In the genomic region with DNA sequence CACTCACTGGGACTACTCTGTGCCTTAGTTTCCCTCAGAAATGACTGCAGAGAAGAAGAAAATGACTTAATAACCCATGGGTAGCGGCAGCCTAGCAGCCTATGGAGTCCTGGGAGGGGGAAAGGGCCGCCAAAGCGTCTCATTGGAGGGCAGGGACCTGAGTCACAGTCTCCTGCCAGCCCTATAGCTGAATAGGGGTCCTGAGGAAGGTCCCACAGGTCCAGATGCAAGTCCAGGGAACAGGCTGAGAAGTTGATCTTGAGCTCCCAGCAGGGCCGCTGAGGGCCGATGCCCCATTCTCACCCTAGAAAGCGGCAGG, we compare ENCODE assay signal across 8 cellular contexts. TPM values are rescaled to one million over a fixed set of nuclear protein-coding genes. Genes with fewer than 3 reads are reported as not detected.
A peak's percentile ranks its signal among the peaks of the same experiment; 100 is the strongest.
DNase-seq lines count a peak whose midpoint lies in the region; ATAC-seq and TF ChIP-seq lines count a peak whose summit lies in the region.

No MANE protein-coding gene starts in this region.

- no peaks in the 10 kb centered on the region for H3K9me2 ChIP-seq in DOHH2 (replicated peaks; ENCODE audit: control insufficient read depth, low read length)

- TF ChIP-seq CTCF in DOHH2 (IDR thresholded peaks at IDR 0.05; ENCODE audit: low read depth, low read length, poor library complexity, severe bottlenecking) (no peak), epithelial cell of proximal tubule (conservative IDR thresholded peaks at IDR 0.05; ENCODE audit: low read depth, low read length) (no peak)

- H3K9me3 ChIP-seq in DOHH2 (ENCODE audit: control insufficient read depth, insufficient read depth, low read length): no peaks in the 10 kb centered on the region
- no peaks in the 10 kb centered on the region for H3K9me3 ChIP-seq in SJCRH30 (replicated peaks)
- no peaks in the 10 kb centered on the region for H3K9me3 ChIP-seq in trophoblast cell (ENCODE audit: insufficient read depth, low read depth, low read length)

- H3K4me1 ChIP-seq in DOHH2 (ENCODE audit: control insufficient read depth, low read length): peaks cover 83% of the 10 kb centered on the region
- peaks cover 45% of the 10 kb centered on the region for H3K4me1 ChIP-seq in SJCRH30
- peaks cover 45 to 60% of the 10 kb centered on the region in 2 experiments for H3K4me1 ChIP-seq in trophoblast cell (ENCODE audit: control insufficient read depth in 1 of 2, insufficient read depth in 2 of 2, low read length in 2 of 2)

- peak overlapping the region; percentile 98 for H4K91ac ChIP-seq in trophoblast cell (ENCODE audit: low read depth, low read length)

- H3K4me3 ChIP-seq in DOHH2 (ENCODE audit: low read length) (peak overlapping the region; percentile 85), SJCRH30 (peak overlapping the region; percentile 81), epithelial cell of proximal tubule (ENCODE audit: low read depth, low read length) (peak overlapping the region; percentile 83), trophoblast cell (ENCODE audit: low read depth, low read length) (peak overlapping the region; percentile 84)

- H3K36me3 ChIP-seq in DOHH2 (ENCODE audit: control insufficient read depth, low read length) (peaks cover 46% of the 10 kb centered on the region), SJCRH30 (no peaks in the 10 kb centered on the region), trophoblast cell (ENCODE audit: control insufficient read depth in 1 of 2, insufficient read depth in 2 of 2, low read length in 2 of 2) (peaks cover 11 to 14% of the 10 kb centered on the region in 2 experiments)

- peak overlapping the region; percentile 54 for H3K4ac ChIP-seq in trophoblast cell (ENCODE audit: low read depth, low read length)

- no peak for ATAC-seq in GM21529 (IDR thresholded peaks at IDR 0.05; ENCODE audit: unreplicated experiment)
- no peak for ATAC-seq in HG03378 (IDR thresholded peaks at IDR 0.05; ENCODE audit: unreplicated experiment)

- WGBS in trophoblast cell (ENCODE audit: extremely low coverage, insufficient coverage, insufficient read length): no CpG with 5 or more reads among the region's 6 CpGs

- H3K27me3 ChIP-seq in DOHH2 (ENCODE audit: control insufficient read depth, low read length) (no peaks in the 10 kb centered on the region), SJCRH30 (no peaks in the 10 kb centered on the region), trophoblast cell (ENCODE audit: insufficient read depth, low read length) (no peaks in the 10 kb centered on the region)

- peak overlapping the region; percentile 77 for H3K18ac ChIP-seq in trophoblast cell (ENCODE audit: low read length)

- no peak overlapping the region for H2AFZ ChIP-seq in trophoblast cell (ENCODE audit: insufficient read depth, low read length, poor library complexity)

- H3K14ac ChIP-seq in trophoblast cell (ENCODE audit: low read length): peak overlapping the region; percentile 84

- peak overlapping the region; percentile 1 for H4K8ac ChIP-seq in trophoblast cell (ENCODE audit: low read depth, low read length)

- no peak overlapping the region for H4K12ac ChIP-seq in trophoblast cell (ENCODE audit: low read depth, low read length)

- no peak overlapping the region for H2BK12ac ChIP-seq in trophoblast cell (ENCODE audit: low read length)

- 0 out of 2 replicates have a peak, but pooled peaks cover 2% of the 10 kb centered on the region for H4K20me1 ChIP-seq in DOHH2 (ENCODE audit: control insufficient read depth, insufficient read depth, low read depth, low read length)

- peak overlapping the region; percentile 90 for H3K9ac ChIP-seq in trophoblast cell (ENCODE audit: low read length)

- no peak overlapping the region for H3K23ac ChIP-seq in trophoblast cell (ENCODE audit: low read length)

- H3K4me2 ChIP-seq in DOHH2 (ENCODE audit: low read length) (peak overlapping the region; percentile 87), trophoblast cell (ENCODE audit: low read length) (peak overlapping the region; percentile 95)

- DNase-seq in SJCRH30 (no peak), epithelial cell of proximal tubule (ENCODE audit: low read depth) (no peak), trophoblast cell (no peak), ureter (ENCODE audit: low spot score) (no peak), amniotic stem cell (lab: John Stamatoyannopoulos, UW) (no peak)

- H2AK5ac ChIP-seq in trophoblast cell (ENCODE audit: low read length): peak overlapping the region; percentile 66

- H3K27ac ChIP-seq in DOHH2 (ENCODE audit: low read depth, low read length) (peak overlapping the region; percentile 99), SJCRH30 (no peak overlapping the region), trophoblast cell (ENCODE audit: low read depth, low read length) (peak overlapping the region; percentile 99)

- peaks cover 31% of the 10 kb centered on the region for H3F3A ChIP-seq in DOHH2 (ENCODE audit: control insufficient read depth, insufficient read depth)

- H2BK120ac ChIP-seq in trophoblast cell (ENCODE audit: insufficient read depth, low read length, poor library complexity): no peak overlapping the region

- no peak overlapping the region for H2BK5ac ChIP-seq in trophoblast cell (ENCODE audit: low read depth, low read length, poor library complexity)

- peaks cover 43% of the 10 kb centered on the region for H3K79me1 ChIP-seq in trophoblast cell (ENCODE audit: low read length)

- H3K79me2 ChIP-seq in DOHH2 (ENCODE audit: control insufficient read depth, low read length) (peaks cover 67% of the 10 kb centered on the region), trophoblast cell (ENCODE audit: control insufficient read depth, insufficient read depth, low read length, poor library complexity) (peaks cover 50% of the 10 kb centered on the region)

RNA-seq across cellular contexts. Expression of a gene that starts 1.4 kb away (rescaled TPM):
- 34.9 and 37.1 TPM in 2 replicates for total RNA-seq in SJCRH30 (2014; rRNA removed; shearing (Covaris generic))
- 70.2 and 84.4 TPM in 2 replicates for total RNA-seq in epithelial cell of proximal tubule
- 47.8 and 51.3 TPM in 2 replicates for polyA plus RNA-seq in trophoblast cell (2013)
- 144 TPM for total RNA-seq in ureter

RNA-seq across cellular contexts. Expression of a gene that starts 45.3 kb away (rescaled TPM):
- 1.1 and 1.4 TPM in 2 replicates for total RNA-seq in SJCRH30 (2014; rRNA removed; shearing (Covaris generic))
- total RNA-seq in epithelial cell of proximal tubule: 10.4 and 51.8 TPM in 2 replicates
- 4.7 and 4.8 TPM in 2 replicates for polyA plus RNA-seq in trophoblast cell (2013)
- 41.3 TPM for total RNA-seq in ureter

RNA-seq across cellular contexts. Expression of a gene that starts 59.7 kb away (rescaled TPM):
- total RNA-seq in SJCRH30 (2014; rRNA removed; shearing (Covaris generic)): 0.49 and 0.68 TPM in 2 replicates
- total RNA-seq in epithelial cell of proximal tubule (8.5 and 102 TPM in 2 replicates), ureter (83.4 TPM)
- 0.68 and 0.78 TPM in 2 replicates for polyA plus RNA-seq in trophoblast cell (2013)
